In the genomic region with DNA sequence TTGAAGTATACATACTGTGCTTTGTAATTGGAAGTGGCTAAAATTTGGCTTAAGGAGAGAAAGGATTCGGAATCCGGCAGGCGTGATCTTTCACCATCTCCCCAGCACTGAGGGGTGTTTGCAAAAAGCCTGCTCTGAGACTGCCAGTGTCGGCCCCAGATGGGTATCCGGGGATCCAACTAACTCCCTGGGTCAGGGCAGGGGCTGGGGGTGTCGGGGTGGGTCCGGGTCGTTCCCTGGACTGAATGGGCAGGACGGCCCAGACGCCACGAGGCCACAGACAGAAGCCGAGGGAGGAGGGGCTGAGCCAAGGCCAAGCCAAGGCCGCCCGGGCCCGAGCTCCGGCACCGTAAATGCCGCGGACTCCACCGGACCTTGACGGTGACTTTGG, we compare ENCODE assay signal across 8 cellular contexts. TPM values are rescaled to one million over a fixed set of nuclear protein-coding genes. Genes with fewer than 3 reads are reported as not detected.
A peak's percentile ranks its signal among the peaks of the same experiment; 100 is the strongest.
DNase-seq lines count a peak whose midpoint lies in the region; ATAC-seq and TF ChIP-seq lines count a peak whose summit lies in the region.

No MANE protein-coding gene starts in this region.

- no peaks in the 10 kb centered on the region for H3K9me3 ChIP-seq in AG04450 (ENCODE audit: control insufficient read depth, insufficient read depth, low read length)

- peaks cover 36 to 54% (median 49%) of the 10 kb centered on the region in 3 donors for H3K4me1 Mint-ChIP-seq in IgD-negative memory B cell
- H3K4me1 Mint-ChIP-seq in mesothelial cell of epicardium = peaks cover 26% of the 10 kb centered on the region

- H3K27ac Mint-ChIP-seq in IgD-negative memory B cell (peak overlapping the region; percentile 69 to 99 (median 88)), mesothelial cell of epicardium (peak overlapping the region; percentile 92)

- H3K9me3 Mint-ChIP-seq in IgD-negative memory B cell (no peaks in the 10 kb centered on the region), mesothelial cell of epicardium (no peaks in the 10 kb centered on the region)

- peak overlapping the region; percentile 75 to 97 (median 92) for H3K4me3 Mint-ChIP-seq in IgD-negative memory B cell
- H3K4me3 Mint-ChIP-seq in mesothelial cell of epicardium = peak overlapping the region; percentile 88

- H3K27ac ChIP-seq in AG04450 (ENCODE audit: low read depth, low read length) = peak overlapping the region; percentile 81
- peak overlapping the region; percentile 91 for H3K27ac ChIP-seq in cingulate gyrus (ENCODE audit: low read depth, low read length)

- ATAC-seq in GM21367 (IDR thresholded peaks at IDR 0.05; ENCODE audit: unreplicated experiment) = peak; percentile 4

- H3K36me3 Mint-ChIP-seq in IgD-negative memory B cell (peaks cover 11% of the 10 kb centered on the region), mesothelial cell of epicardium (peaks cover 21% of the 10 kb centered on the region)

- no peaks in the 10 kb centered on the region for H3K27me3 ChIP-seq in AG04450 (ENCODE audit: control insufficient read depth, insufficient read depth, low read length)

- TF ChIP-seq CTCF in AG04450 (IDR thresholded peaks at IDR 0.05; ENCODE audit: low read depth, low read length) (no peak), mesothelial cell of epicardium (IDR thresholded peaks at IDR 0.05; ENCODE audit: unreplicated experiment) (no peak)

- peak overlapping the region; percentile 96 for H3K4me3 ChIP-seq in AG04450 (ENCODE audit: low read depth, low read length)

- DNase-seq in AG04450 (ENCODE audit: low read depth, low spot score) = no peak
- DNase-seq in mesothelial cell of epicardium (ENCODE audit: low spot score in 2 of 2, unreplicated experiment in 2 of 2) = no peak
- DNase-seq in T1000 (lab: John Stamatoyannopoulos, UW) = no peak
- DNase-seq in NCI-H82 (lab: John Stamatoyannopoulos, UW) = no peak
- no peak for DNase-seq in NAMALWA (ENCODE audit: low spot score)

- no peaks in the 10 kb centered on the region for H3K27me3 Mint-ChIP-seq in IgD-negative memory B cell
- no peaks in the 10 kb centered on the region for H3K27me3 Mint-ChIP-seq in mesothelial cell of epicardium (ENCODE audit: low read depth)

- POLR2A ChIA-PET in AG04450 (lab: Yijun Ruan, JAX) = interaction anchor here (0.5 to 2.0 kb wide), 7 partner anchors 9 to 499 kb away, joined by 3 to 19 read pairs (median 3); partner anchors contain the start of gene TRIP4

- CTCF ChIA-PET in AG04450 (lab: Charles Lee) = interaction anchor here (1.5 kb wide), 1 partner anchor 9 kb away, joined by 9 read pairs; no protein-coding TSS in a partner anchor

RNA-seq across cellular contexts. Expression of gene PPIB, which starts 0.3 kb away (rescaled TPM):
- polyA plus RNA-seq in AG04450 (2011; rRNA removed) (1,298 and 1,311 TPM in 2 replicates), IgD-negative memory B cell (591 TPM)
- 558 and 588 TPM in 2 replicates for polyA minus RNA-seq in AG04450 (2011; rRNA and poly(A)+ RNA removed)
- total RNA-seq in mesothelial cell of epicardium = 422 to 430 TPM (median 425 TPM) in 3 replicates

RNA-seq across cellular contexts. Expression of gene SNX22, which starts 10.9 kb away (rescaled TPM):
- polyA plus RNA-seq in AG04450 (2011; rRNA removed) (0.06 and 0.10 TPM in 2 replicates), IgD-negative memory B cell (55.3 TPM)
- polyA minus RNA-seq in AG04450 (2011; rRNA and poly(A)+ RNA removed) = 0.14 and 0.35 TPM in 2 replicates
- total RNA-seq in mesothelial cell of epicardium = 0.78 to 0.91 TPM (median 0.79 TPM) in 3 replicates

Comparison
In these comparisons a context has a peak if more than half of its experiments do, and no peak if none do; other contexts are left out.
1. RNA of gene SNX22, which starts 10.9 kb away (polyA plus RNA-seq): 55.3 TPM in IgD-negative memory B cell (single experiment); 0.06 to 0.10 TPM in AG04450; every median in the first group is over 10 times any median in the second.